In the genomic region with DNA sequence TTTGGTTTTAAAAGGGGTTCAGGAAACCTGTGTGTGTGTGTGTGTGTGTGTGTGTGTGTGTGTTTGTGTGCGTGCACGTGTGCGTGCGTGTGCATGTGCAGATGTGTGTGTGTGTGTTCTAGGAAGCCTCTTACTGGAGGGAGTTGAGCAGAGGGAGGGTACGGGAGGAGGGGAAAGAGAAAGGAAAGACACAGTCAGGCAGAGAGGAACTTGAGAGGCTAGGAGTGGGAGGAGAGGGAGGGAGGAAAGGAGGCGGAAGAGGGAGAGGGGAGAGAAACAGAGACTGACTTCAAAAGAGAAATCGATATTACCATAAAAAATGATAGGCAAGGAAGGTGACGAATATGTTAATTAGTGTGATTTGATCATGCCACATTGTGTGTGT, we compare ENCODE assay signal across 13 cellular contexts. TPM values are rescaled to one million over a fixed set of nuclear protein-coding genes. Genes with fewer than 3 reads are reported as not detected.
A peak's percentile ranks its signal among the peaks of the same experiment; 100 is the strongest.
DNase-seq lines count a peak whose midpoint lies in the region; ATAC-seq and TF ChIP-seq lines count a peak whose summit lies in the region.
"Had no signal": no experiment of that assay in that cellular context is flagged by ENCODE, and none has a peak within 500 bp of the region (broad histone marks: within the 10 kb centered on the region; RNA-seq: fewer than 3 reads in every experiment).

No MANE protein-coding gene starts in this region.

- peaks cover 9 to 40% (median 25%) of the 10 kb centered on the region in 5 donors for H3K27me3 Mint-ChIP-seq in naive thymus-derived CD4-positive, alpha-beta T cell

- no peaks in the 10 kb centered on the region for H3K36me3 Mint-ChIP-seq in naive thymus-derived CD4-positive, alpha-beta T cell

- peak overlapping the region; percentile 66 for H2AFZ ChIP-seq in neuron (ENCODE audit: low read depth, low read length)

- TF ChIP-seq CTCF in stomach (IDR thresholded peaks at IDR 0.05) = no peak

- 16 to 28% methylated on average over 8 of the region's 8 CpGs for WGBS in ectodermal cell, 2 experiments
- WGBS in stomach, 5 donors = 15 to 25% (median 21%) methylated on average over 8 of the region's 8 CpGs

- intact Hi-C loops in naive thymus-derived CD4-positive, alpha-beta T cell (cut with micrococcal nuclease) = no loop called here
- intact Hi-C loops in stomach (cut with DNase I; ENCODE audit: low total_unique reads) = no loop called here

- H3K27ac ChIP-seq in ectodermal cell (ENCODE audit: insufficient read depth, low read depth, low read length, poor library complexity, severe bottlenecking) = no peak overlapping the region
- H3K27ac ChIP-seq in naive thymus-derived CD4-positive, alpha-beta T cell (ENCODE audit: low read depth, low read length) = no peak overlapping the region
- no peak overlapping the region for H3K27ac ChIP-seq in stomach
- H3K27ac ChIP-seq: uterus had no signal

- peaks cover 13% of the 10 kb centered on the region for H3K4me1 ChIP-seq in ectodermal cell (ENCODE audit: control insufficient read depth, insufficient read depth, low read length)
- peaks cover 11% of the 10 kb centered on the region for H3K4me1 ChIP-seq in neuron (ENCODE audit: insufficient read depth, low read length)
- H3K4me1 ChIP-seq in naive thymus-derived CD4-positive, alpha-beta T cell (ENCODE audit: control insufficient read depth in 2 of 2, insufficient read depth in 2 of 2, low read length in 2 of 2) = no peaks in the 10 kb centered on the region
- H3K4me1 ChIP-seq in stomach = peaks cover 0 to 8% (median 0%) of the 10 kb centered on the region in 4 donors
- H3K4me1 ChIP-seq: uterus had no signal

- peak overlapping the region in 3 of 10 donors; percentile 9 to 41 (median 31) for H3K4me3 Mint-ChIP-seq in naive thymus-derived CD4-positive, alpha-beta T cell
- H3K4me3 Mint-ChIP-seq: T-helper 1 cell treated with Interleukin-12 subunit alpha and Interleukin-12 subunit beta and Interleukin-4 antibody, amounts not matched to agents 30 μg/mL and 1 μg/mL, for 36 hours had no signal

- peaks cover 0 to 5% (median 0%) of the 10 kb centered on the region in 7 donors for H3K4me1 Mint-ChIP-seq in naive thymus-derived CD4-positive, alpha-beta T cell

- no peak for ATAC-seq in naive thymus-derived CD4-positive, alpha-beta T cell

- peaks cover 0 to 2% (median 0%) of the 10 kb centered on the region in 11 donors for H3K9me3 Mint-ChIP-seq in naive thymus-derived CD4-positive, alpha-beta T cell
- H3K9me3 Mint-ChIP-seq: T-helper 1 cell treated with Interleukin-12 subunit alpha and Interleukin-12 subunit beta and Interleukin-4 antibody, amounts not matched to agents 30 μg/mL and 1 μg/mL, for 36 hours had no signal

- TF ChIP-seq POLR2A in stomach (IDR thresholded peaks at IDR 0.05) = no peak

- POLR2A ChIA-PET in naive thymus-derived CD4-positive, alpha-beta T cell (lab: Charles Lee) = no interaction called here

- no peaks in the 10 kb centered on the region for H3K27me3 ChIP-seq in ectodermal cell (ENCODE audit: control insufficient read depth, insufficient read depth, low read length, poor library complexity, severe bottlenecking)
- peaks cover 12% of the 10 kb centered on the region for H3K27me3 ChIP-seq in neuron (ENCODE audit: insufficient read depth, low read length)
- H3K27me3 ChIP-seq in naive thymus-derived CD4-positive, alpha-beta T cell (ENCODE audit: control insufficient read depth in 2 of 2, insufficient read depth in 2 of 2, low read length in 2 of 2) = peaks cover 0 to 3% of the 10 kb centered on the region in 2 donors
- peaks cover 0 to 86% (median 33%) of the 10 kb centered on the region in 3 donors for H3K27me3 ChIP-seq in stomach
- H3K27me3 ChIP-seq: uterus had no signal

- CTCF ChIA-PET in naive thymus-derived CD4-positive, alpha-beta T cell (lab: Charles Lee) = no interaction called here

- H3K4me3 ChIP-seq in ectodermal cell (ENCODE audit: insufficient read depth, low read depth, low read length) = peak overlapping the region; percentile 18
- H3K4me3 ChIP-seq in neuron (ENCODE audit: low read length) = peak overlapping the region; percentile 16
- H3K4me3 ChIP-seq in naive thymus-derived CD4-positive, alpha-beta T cell (ENCODE audit: low read length) = no peak overlapping the region
- no peak overlapping the region for H3K4me3 ChIP-seq in stomach
- H3K4me3 ChIP-seq: uterus had no signal

- H3K27ac Mint-ChIP-seq in naive thymus-derived CD4-positive, alpha-beta T cell = no peak overlapping the region
- H3K27ac Mint-ChIP-seq: T-helper 1 cell treated with Interleukin-12 subunit alpha and Interleukin-12 subunit beta and Interleukin-4 antibody, amounts not matched to agents 30 μg/mL and 1 μg/mL, for 36 hours had no signal

- DNase-seq in activated CD4-positive, alpha-beta T cell treated with anti-CD3 and anti-CD28 coated beads for 48 hours = peak; percentile 11
- DNase-seq in activated CD4-positive, alpha-beta T cell treated with anti-CD3 and anti-CD28 coated beads, Interleukin-2, amount 50 U/mL, for 48 hours = no peak
- DNase-seq in NCI-H2029 (lab: John Stamatoyannopoulos, UW) (peak; percentile 65), stomach (no peak), EL (no peak)
- no peak for DNase-seq in naive thymus-derived CD4-positive, alpha-beta T cell
- DNase-seq: aorta, NCI-H1105, small intestine, uterus had no signal

- no peaks in the 10 kb centered on the region for H3K36me3 ChIP-seq in ectodermal cell (ENCODE audit: control insufficient read depth, insufficient read depth, low read length)
- no peaks in the 10 kb centered on the region for H3K36me3 ChIP-seq in neuron (ENCODE audit: insufficient read depth, low read length)
- H3K36me3 ChIP-seq in naive thymus-derived CD4-positive, alpha-beta T cell (ENCODE audit: control insufficient read depth in 2 of 3, insufficient read depth in 3 of 3, low read length in 3 of 3) = no peaks in the 10 kb centered on the region
- H3K36me3 ChIP-seq in stomach = no peaks in the 10 kb centered on the region
- H3K36me3 ChIP-seq: uterus had no signal

- no peak for TF ChIP-seq EP300 in stomach (IDR thresholded peaks at IDR 0.05)

- H3K9me3 ChIP-seq in ectodermal cell (ENCODE audit: control insufficient read depth, low read length) (no peaks in the 10 kb centered on the region), neuron (ENCODE audit: low read length) (no peaks in the 10 kb centered on the region), stomach (no peaks in the 10 kb centered on the region)
- H3K9me3 ChIP-seq in naive thymus-derived CD4-positive, alpha-beta T cell (ENCODE audit: control insufficient read depth in 2 of 3, low read length in 3 of 3) = no peaks in the 10 kb centered on the region
- H3K9me3 ChIP-seq: uterus had no signal

RNA-seq across cellular contexts. Expression of a gene that starts 34.1 kb away (rescaled TPM):
- polyA plus RNA-seq in ectodermal cell (2013, experiment 1 of 4) = 0.11 TPM
- polyA plus RNA-seq in ectodermal cell (2013, experiment 2 of 4) = 0.14 TPM
- 0.21 TPM for polyA plus RNA-seq in ectodermal cell (2013, experiment 3 of 4)
- polyA plus RNA-seq in ectodermal cell (2013, experiment 4 of 4) = 0.57 TPM
- total RNA-seq in naive thymus-derived CD4-positive, alpha-beta T cell = not detected
- polyA plus RNA-seq in naive thymus-derived CD4-positive, alpha-beta T cell = not detected
- total RNA-seq in stomach = under 1 TPM in 1 of 5 donors, not detected in 4; 0.37 TPM
- under 1 TPM in 1 of 3 donors, not detected in 2; 0.03 TPM for polyA plus RNA-seq in stomach
- polyA plus RNA-seq: aorta had no signal

Comparison
In these comparisons a context has a peak if more than half of its experiments do, and no peak if none do; other contexts are left out.
1. DNase-seq: peak in activated CD4-positive, alpha-beta T cell treated with anti-CD3 and anti-CD28 coated beads for 48 hours (single experiment) and NCI-H2029 (single experiment); none in activated CD4-positive, alpha-beta T cell treated with anti-CD3 and anti-CD28 coated beads, Interleukin-2, amount 50 U/mL, for 48 hours (0 of 2), naive thymus-derived CD4-positive, alpha-beta T cell (0 of 9), stomach (single experiment) and EL (single experiment).
2. H3K4me3 ChIP-seq: peak in ectodermal cell (single experiment) and neuron (single experiment); none in naive thymus-derived CD4-positive, alpha-beta T cell (single experiment) and stomach (0 of 4).